Comparison of ENCODE assay signal across 1 cellular context in genomic region chr7:158048569-158048968, GRCh38.
A peak's percentile ranks its signal among the peaks of the same experiment; 100 is the strongest.
TF ChIP-seq lines count a peak whose summit lies in the region.

No MANE protein-coding gene starts in this region.

TF ChIP-seq in K562, 482 proteins besides CTCF, POLR2A, EP300 and RAD21 (continued from another document):
- peak; percentile 62 for TF ChIP-seq ARHGAP35 (IDR thresholded peaks at IDR 0.05; ENCODE audit: partially characterized antibody)
- no peak for TF ChIP-seq SETDB1 (IDR thresholded peaks at IDR 0.05; ENCODE audit: low read length)
- peak; percentile 30; the same call in 1 of the 2 replicates for TF ChIP-seq SMARCA5 (IDR thresholded peaks at IDR 0.05)
- peak; percentile 83; the same call in 1 of the 2 replicates for TF ChIP-seq ELF4 (CRISPR knock-in tag; IDR thresholded peaks at IDR 0.05)
- peak; percentile 65 for TF ChIP-seq ZNF280A (IDR thresholded peaks at IDR 0.05; ENCODE audit: low read depth, partially characterized antibody)
- no peak for TF ChIP-seq TAF7 (tag; IDR thresholded peaks at IDR 0.05)
- TF ChIP-seq MLLT1 (IDR thresholded peaks at IDR 0.05) = peak in 1 of 2 experiments; percentile 61; a peak in 1 of 4 replicates
- TF ChIP-seq ATF1 (CRISPR knock-in tag; IDR thresholded peaks at IDR 0.05) = no peak
- TF ChIP-seq ATF1 (tag; IDR thresholded peaks at IDR 0.05) = 0 out of 2 replicates have a peak, but pooled peaks have one; percentile 14
TF ChIP-seq in K562: peak in this region for 10.
